8 cellular contexts compared by ENCODE assay signal in genomic region chrX:102516314-102516936, GRCh38.
DNase-seq lines count a peak whose midpoint lies in the region; ATAC-seq, FAIRE-seq and TF ChIP-seq lines count a peak whose summit lies in the region.

Gene TMSB15A (minus strand): TSS chrX:102516739.

- TF ChIP-seq CTCF in HFF-Myc (IDR thresholded peaks at IDR 0.05; ENCODE audit: low read depth, low read length, missing control alignments): no peak

- peak within 1 kb of the TSS; percentile 28 for H3K4me3 ChIP-seq in HFF-Myc (replicated peaks; ENCODE audit: low read depth, low read length)

- DNase-seq in DMS153 (lab: John Stamatoyannopoulos, UW) (peak; percentile 21), HFF-Myc (ENCODE audit: extremely low read depth, low read depth) (no peak), NCI-H187 treated with DMSO at 0.1 percent for 48 hours (lab: John Stamatoyannopoulos, UW) (peak; percentile 6), inferior parietal cortex (ENCODE audit: extremely low spot score) (peak; percentile 9), RCC 7860 (ENCODE audit: low spot score) (no peak)
- DNase-seq in central memory CD4-positive, alpha-beta T cell: peak; percentile 34
- DNase-seq in stimulated activated CD4-positive, alpha-beta T cell treated with anti-CD3 and anti-CD28 coated beads, Interleukin-12 subunit alpha, Interleukin-12 subunit beta, amount 100 ng/mL, for 24 hours (ENCODE audit: low read depth in 2 of 2): peak; percentile 19 to 56

- peak; percentile 75 to 90 for ATAC-seq in activated CD4-positive, CD25-positive, alpha-beta regulatory T cell treated with anti-CD3 and anti-CD28 coated beads, Interleukin-2, amount 50 U/mL, for 24 hours

- no peak for FAIRE-seq in RCC 7860 (lab: Jason Lieb, UNC)

Comparison
In these comparisons a context has a peak if more than half of its experiments do, and no peak if none do; other contexts are left out.
1. DNase-seq: peak in DMS153 (single experiment), NCI-H187 treated with DMSO at 0.1 percent for 48 hours (single experiment), central memory CD4-positive, alpha-beta T cell (single experiment), inferior parietal cortex (single experiment) and stimulated activated CD4-positive, alpha-beta T cell treated with anti-CD3 and anti-CD28 coated beads, Interleukin-12 subunit alpha, Interleukin-12 subunit beta, amount 100 ng/mL, for 24 hours (2 of 2); none in HFF-Myc (single experiment) and RCC 7860 (single experiment).